Comparison of ENCODE assay signal across 8 cellular contexts in genomic region chr4:145097331-145097820, GRCh38. TPM values are rescaled to one million over a fixed set of nuclear protein-coding genes. Genes with fewer than 3 reads are reported as not detected.
A peak's percentile ranks its signal among the peaks of the same experiment; 100 is the strongest.
DNase-seq lines count a peak whose midpoint lies in the region; ATAC-seq and TF ChIP-seq lines count a peak whose summit lies in the region.

No MANE protein-coding gene starts in this region.

- peak overlapping the region; percentile 89 for H3K4me3 ChIP-seq in BLaER1
- peak overlapping the region; percentile 87 to 91 for H3K4me3 ChIP-seq in Panc1 (ENCODE audit: low read depth in 2 of 2, low read length in 2 of 2)
- H3K4me3 ChIP-seq in esophagus (ENCODE audit: low read depth in 1 of 2, low read length in 2 of 2): peak overlapping the region; percentile 93 to 95
- H3K4me3 ChIP-seq in psoas muscle: peak overlapping the region; percentile 90

- peaks cover 36% of the 10 kb centered on the region for H4K20me1 ChIP-seq in BLaER1

- ATAC-seq in GM21528 (IDR thresholded peaks at IDR 0.05; ENCODE audit: low FRiP score, unreplicated experiment) (peak; percentile 3), Panc1 (no peak), psoas muscle (no peak)

- peak overlapping the region; percentile 94 for H3K9ac ChIP-seq in BLaER1

- in situ Hi-C loops in Panc1 (cut with HindIII; ENCODE audit: low pct_unique_long_range_greater_than_20kb, low sequenced_read_pairs): no loop called here

- CTCF ChIA-PET in Panc1 (lab: Charles Lee): interaction anchor here (0.6 kb wide), 1 partner anchor 927 kb away, joined by 12 read pairs; no protein-coding TSS in a partner anchor

- TF ChIP-seq CTCF in Panc1 (IDR thresholded peaks at IDR 0.05) (0 out of 2 replicates have a peak, but pooled peaks have one; percentile 35), psoas muscle (IDR thresholded peaks at IDR 0.05) (no peak)

- peaks cover 36% of the 10 kb centered on the region for H3K36me3 ChIP-seq in BLaER1
- peaks cover 23% of the 10 kb centered on the region for H3K36me3 ChIP-seq in Panc1 (ENCODE audit: control insufficient read depth, insufficient read depth, low read length)
- peaks cover 0 to 3% of the 10 kb centered on the region in 2 donors for H3K36me3 ChIP-seq in esophagus (ENCODE audit: control insufficient read depth in 2 of 2, insufficient read depth in 2 of 2, low read length in 1 of 2)
- H3K36me3 ChIP-seq in psoas muscle (ENCODE audit: insufficient read depth in 1 of 2, low read depth in 1 of 2): peaks cover 15 to 36% of the 10 kb centered on the region in 2 donors

- POLR2A ChIA-PET in Panc1 (lab: Charles Lee): interaction anchor here (0.7 kb wide), 1 partner anchor 28 kb away, joined by 3 read pairs; no protein-coding TSS in a partner anchor

- 5% methylated on average over 10 of the region's 10 CpGs for WGBS in esophagus, 2 donors
- 10 to 11% (median 11%) methylated on average over 10 of the region's 10 CpGs for WGBS in psoas muscle, 3 donors

- H3K27me3 ChIP-seq in BLaER1 (no peaks in the 10 kb centered on the region), Panc1 (ENCODE audit: control insufficient read depth, insufficient read depth, low read length) (no peaks in the 10 kb centered on the region), esophagus (ENCODE audit: control insufficient read depth in 1 of 2, insufficient read depth in 2 of 2, low read length in 2 of 2) (no peaks in the 10 kb centered on the region), psoas muscle (ENCODE audit: insufficient read depth in 3 of 3, low read length in 2 of 3) (no peaks in the 10 kb centered on the region)

- H3K4me2 ChIP-seq in BLaER1: peak overlapping the region; percentile 85

- TSS peak; percentile 89 for BruUV-seq in Panc1 (replicated peaks; lab: Mats Ljungman, UMichigan)

- H3K9me3 ChIP-seq in BLaER1: peaks cover 12% of the 10 kb centered on the region
- H3K9me3 ChIP-seq in Panc1 (ENCODE audit: control insufficient read depth, insufficient read depth, low read depth, low read length): no peaks in the 10 kb centered on the region
- H3K9me3 ChIP-seq in esophagus (ENCODE audit: control insufficient read depth in 2 of 2, insufficient read depth in 1 of 2, low read depth in 1 of 2, low read length in 1 of 2): peaks cover 0 to 2% of the 10 kb centered on the region in 2 donors
- H3K9me3 ChIP-seq in psoas muscle: peaks cover 14% of the 10 kb centered on the region

- no peak for DNase-seq in Panc1 (ENCODE audit: low read depth, low spot score)
- no peak for DNase-seq in psoas muscle
- no peak for DNase-seq in NCI-H1092 treated with DMSO at 0.1 percent for 48 hours (lab: John Stamatoyannopoulos, UW)
- no peak for DNase-seq in T-helper 9 cell
- DNase-seq in NCI-H1436 treated with DMSO at 0.1 percent for 48 hours (lab: John Stamatoyannopoulos, UW): no peak

- H3K4me1 ChIP-seq in BLaER1 (peaks cover 44% of the 10 kb centered on the region), Panc1 (ENCODE audit: control insufficient read depth, insufficient read depth, low read length) (peaks cover 12% of the 10 kb centered on the region), esophagus (ENCODE audit: control insufficient read depth in 2 of 2, insufficient read depth in 2 of 2, low read length in 1 of 2) (peaks cover 0 to 1% of the 10 kb centered on the region in 2 donors), psoas muscle (peaks cover 41% of the 10 kb centered on the region)

- intact Hi-C loops in Panc1 (cut with micrococcal nuclease; ENCODE audit: unreplicated experiment): no loop called here
- intact Hi-C loops in psoas muscle (cut with DNase I): no loop called here

- peak overlapping the region; percentile 94 for H3K27ac ChIP-seq in BLaER1
- H3K27ac ChIP-seq in Panc1 (ENCODE audit: low read length): peak overlapping the region; percentile 95
- H3K27ac ChIP-seq in esophagus (ENCODE audit: low read depth in 2 of 2, low read length in 1 of 2): peak overlapping the region; percentile 95 to 97
- peak overlapping the region; percentile 98 for H3K27ac ChIP-seq in psoas muscle

RNA-seq across cellular contexts. Expression of gene ANAPC10, which starts 0.6 kb away (rescaled TPM):
- total RNA-seq in Panc1 (2021; ENCODE audit: unreplicated experiment) (10.5 TPM), psoas muscle (10 to 100 TPM; 16.5 to 18.0 (median 17.5) TPM)
- polyA plus RNA-seq in Panc1 (2012; ENCODE audit: insufficient read length): 4.1 TPM
- polyA plus RNA-seq in esophagus (10 to 100 TPM in 1 of 2 donors, 1 to 10 TPM in 1; 6.2 to 11.7 TPM), psoas muscle (10 to 100 TPM; 19.0 to 26.8 (median 26.7) TPM)

RNA-seq across cellular contexts. Expression of gene ABCE1, which starts 0.7 kb away (rescaled TPM):
- total RNA-seq in Panc1 (2021; ENCODE audit: unreplicated experiment): 73.7 TPM
- polyA plus RNA-seq in Panc1 (2012; ENCODE audit: insufficient read length): 42.1 TPM
- 10 to 100 TPM; 14.8 to 27.4 TPM for polyA plus RNA-seq in esophagus
- total RNA-seq in psoas muscle: 10 to 100 TPM; 52.8 to 75.0 (median 63.6) TPM
- polyA plus RNA-seq in psoas muscle: 10 to 100 TPM; 25.9 to 59.8 (median 34.8) TPM
